Comparison of ENCODE assay signal across 20 cellular contexts in the genomic region with DNA sequence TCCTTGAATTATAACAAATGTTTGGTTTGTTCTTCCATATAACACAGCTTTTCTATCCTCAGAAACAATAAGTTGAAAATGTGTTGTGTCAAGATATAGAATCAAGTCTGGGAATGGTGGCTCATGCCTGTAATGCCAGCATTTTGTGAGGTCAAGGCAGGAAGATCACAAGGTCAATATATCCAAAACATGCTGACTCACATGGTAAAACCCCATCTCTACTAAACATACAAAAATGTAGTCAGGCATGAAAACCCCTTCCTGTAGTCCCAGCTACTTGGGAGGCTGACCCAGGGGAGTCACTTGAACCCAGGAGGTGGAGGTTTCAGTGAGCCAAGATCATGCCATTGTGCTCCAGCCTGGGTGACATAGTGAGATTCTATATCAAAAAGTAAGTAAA.
DNase-seq lines count a peak whose midpoint lies in the region; ATAC-seq, FAIRE-seq and TF ChIP-seq lines count a peak whose summit lies in the region.
"Had no signal": no experiment of that assay in that cellular context is flagged by ENCODE, and none has a peak within 500 bp of the region (broad histone marks: within the 10 kb centered on the region; RNA-seq: fewer than 3 reads in every experiment).

No MANE protein-coding gene starts in this region.

- H3K4me3 ChIP-seq in bronchial epithelial cell (ENCODE audit: low read depth, low read length), result no peak overlapping the region
- no peak overlapping the region for H3K4me3 ChIP-seq in PC-9
- H3K4me3 ChIP-seq: BLaER1, K562 had no signal

- no peaks in the 10 kb centered on the region for H3K9me2 ChIP-seq in PC-9 (ENCODE audit: insufficient read depth)

- intact Hi-C loops in PC-9 (cut with micrococcal nuclease; ENCODE audit: unreplicated experiment), result no loop called here

- TF ChIP-seq CTCF in bronchial epithelial cell (IDR thresholded peaks at IDR 0.05; ENCODE audit: insufficient read depth, low read length, severe bottlenecking) (no peak), PC-9 (conservative IDR thresholded peaks at IDR 0.05) (no peak)

- no peak overlapping the region for H2AFZ ChIP-seq in PC-9

- no peaks in the 10 kb centered on the region for H3K79me2 ChIP-seq in PC-9 (ENCODE audit: low read depth)

- peak; percentile 46 for DNase-seq in EH (ENCODE audit: low read depth)
- DNase-seq in HT1080 (ENCODE audit: low read depth), result peak; percentile 40
- peak; percentile 29 for DNase-seq in bronchial epithelial cell (ENCODE audit: low read depth)
- DNase-seq in PC-9, result no peak
- DNase-seq in medulla oblongata (ENCODE audit: extremely low spot score), result no peak
- DNase-seq in NOMO-1 treated with DMSO at 0.1 percent for 48 hours (lab: John Stamatoyannopoulos, UW; ENCODE audit: unreplicated experiment), result no peak
- DNase-seq: Calu3; CD4-positive, alpha-beta memory T cell; DMS79 treated with DMSO at 0.1 percent for 48 hours; GDM1; GOT3; H7; IMR-90 had no signal

- no peaks in the 10 kb centered on the region for H3K27me3 ChIP-seq in bronchial epithelial cell (ENCODE audit: control insufficient read depth, insufficient read depth, low read length)
- no peaks in the 10 kb centered on the region for H3K27me3 ChIP-seq in PC-9 (ENCODE audit: insufficient read depth, low read depth)
- H3K27me3 ChIP-seq: BLaER1 had no signal

- BruUV-seq in PC-9 (replicated peaks; lab: Mats Ljungman, UMichigan), result no TSS peak

- CTCF ChIA-PET in PC-9 (lab: Charles Lee), result no interaction called here

- no peaks in the 10 kb centered on the region for H3K9me3 ChIP-seq in PC-9 (ENCODE audit: insufficient read depth, low read depth)
- H3K9me3 ChIP-seq: BLaER1 had no signal

- H3K4me2 ChIP-seq in PC-9, result no peak overlapping the region
- H3K4me2 ChIP-seq: BLaER1 had no signal

- ATAC-seq in HG03432 (IDR thresholded peaks at IDR 0.05; ENCODE audit: unreplicated experiment), result no peak
- ATAC-seq: K562 had no signal

- no peaks in the 10 kb centered on the region for H3K4me1 ChIP-seq in PC-9 (replicated peaks; ENCODE audit: insufficient read depth)
- H3K4me1 ChIP-seq: BLaER1 had no signal

- FAIRE-seq in bronchial epithelial cell (lab: Jason Lieb, UNC), result no peak
- FAIRE-seq: A204.1, GM12892, HTR-8/SVneo, K562 had no signal

- H3F3A ChIP-seq in PC-9 (ENCODE audit: insufficient read depth, low read depth), result no peaks in the 10 kb centered on the region

- H4K20me1 ChIP-seq in PC-9 (ENCODE audit: insufficient read depth), result no peaks in the 10 kb centered on the region
- H4K20me1 ChIP-seq: BLaER1 had no signal

- no peak overlapping the region for H3K27ac ChIP-seq in PC-9
- H3K27ac ChIP-seq: BLaER1, HL-60 had no signal

- POLR2A ChIA-PET in PC-9 (lab: Charles Lee; ENCODE audit: unreplicated experiment), result no interaction called here

- no peaks in the 10 kb centered on the region for H3K36me3 ChIP-seq in bronchial epithelial cell (ENCODE audit: control insufficient read depth, insufficient read depth, low read length)
- no peaks in the 10 kb centered on the region for H3K36me3 ChIP-seq in PC-9 (ENCODE audit: low read depth)
- H3K36me3 ChIP-seq: BLaER1 had no signal

Comparison
In these comparisons a context has a peak if more than half of its experiments do, and no peak if none do; other contexts are left out.
1. DNase-seq: peak in EH (single experiment), HT1080 (single experiment) and bronchial epithelial cell (single experiment); none in PC-9 (0 of 2), medulla oblongata (single experiment) and NOMO-1 treated with DMSO at 0.1 percent for 48 hours (single experiment).